8 cellular contexts compared by ENCODE assay signal in the genomic region with DNA sequence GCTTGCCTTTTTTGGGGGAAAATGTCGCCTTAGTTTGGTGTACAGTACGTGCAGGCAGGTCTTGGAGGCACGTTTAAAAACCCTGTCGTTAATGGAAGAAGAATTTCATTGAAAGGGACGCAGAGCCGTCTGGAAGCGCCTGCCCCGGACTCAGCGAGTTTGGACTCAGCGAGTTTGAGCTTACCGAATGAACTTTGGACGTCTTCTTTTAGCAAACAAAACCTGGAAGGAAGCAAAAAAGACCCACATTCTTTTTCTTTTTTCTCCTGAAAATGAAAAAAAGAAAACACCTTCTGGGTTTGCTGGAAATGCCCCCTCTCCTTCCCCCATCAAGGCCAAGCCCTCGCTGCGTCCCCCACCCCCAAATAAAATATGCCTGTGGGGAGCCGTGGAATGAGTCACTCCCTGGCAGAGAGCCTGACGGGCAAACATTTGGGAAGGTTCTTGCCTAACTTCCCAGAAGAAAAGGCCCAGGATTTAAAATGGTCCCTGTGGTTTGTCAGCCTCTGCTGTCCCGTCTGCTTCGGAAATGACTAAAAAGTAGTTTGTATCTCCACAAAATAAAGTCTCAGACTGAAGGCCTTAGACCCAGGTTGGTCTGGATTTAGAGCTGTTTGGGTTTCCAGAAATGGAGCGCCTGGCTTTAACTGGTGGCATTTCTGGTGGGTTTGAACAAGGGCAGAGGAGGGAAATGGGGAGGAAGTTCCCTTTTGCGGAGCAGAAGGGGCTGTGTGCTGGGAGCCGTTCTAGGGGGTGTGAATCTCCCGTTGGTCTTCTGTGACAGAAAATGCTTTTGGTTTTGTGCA. TPM values are rescaled to one million over a fixed set of nuclear protein-coding genes. Genes with fewer than 3 reads are reported as not detected.
DNase-seq lines count a peak whose midpoint lies in the region; ATAC-seq and TF ChIP-seq lines count a peak whose summit lies in the region.

No MANE protein-coding gene starts in this region.

- peak overlapping the region; percentile 95 for H3K9ac ChIP-seq in NT2/D1 (ENCODE audit: insufficient read length, low read depth)
- H3K9ac ChIP-seq in colonic mucosa (ENCODE audit: low read depth in 2 of 2, low read length in 2 of 2), result peak overlapping the region; percentile 80 to 99

- DNase-seq in NCI-H2029 (lab: John Stamatoyannopoulos, UW), result peak; percentile 58
- DNase-seq in NCI-H2029 treated with DMSO at 0.1 percent for 48 hours (lab: John Stamatoyannopoulos, UW), result no peak
- no peak for DNase-seq in NT2/D1 (ENCODE audit: low read depth, low spot score)
- peak; percentile 92 for DNase-seq in colonic mucosa
- DNase-seq in medulla oblongata (ENCODE audit: extremely low spot score), result peak; percentile 71
- no peak for DNase-seq in type B pancreatic cell (ENCODE audit: extremely low spot score, unreplicated experiment)
- no peak for DNase-seq in NCI-H2107 (lab: John Stamatoyannopoulos, UW)

- H3K36me3 Mint-ChIP-seq in type B pancreatic cell, result no peaks in the 10 kb centered on the region

- no peaks in the 10 kb centered on the region for H3K9me3 Mint-ChIP-seq in type B pancreatic cell

- H3K9me3 ChIP-seq in NT2/D1 (ENCODE audit: insufficient read depth, low read length), result no peaks in the 10 kb centered on the region
- no peaks in the 10 kb centered on the region for H3K9me3 ChIP-seq in colonic mucosa

- peaks cover 28% of the 10 kb centered on the region for H3K27me3 Mint-ChIP-seq in type B pancreatic cell

- H3K4me1 Mint-ChIP-seq in type B pancreatic cell (ENCODE audit: unreplicated experiment), result peaks cover 43% of the 10 kb centered on the region

- H3K27me3 ChIP-seq in NT2/D1 (ENCODE audit: insufficient read depth, insufficient read length) (no peaks in the 10 kb centered on the region), colonic mucosa (no peaks in the 10 kb centered on the region)

- H3K4me1 ChIP-seq in NT2/D1 (ENCODE audit: insufficient read depth, insufficient read length) (peaks cover 33% of the 10 kb centered on the region), colonic mucosa (peaks cover 22% of the 10 kb centered on the region)

- peak overlapping the region; percentile 95 for H3K27ac ChIP-seq in colonic mucosa

- no peak for TF ChIP-seq CTCF in colonic mucosa (IDR thresholded peaks at IDR 0.05)
- no peak for TF ChIP-seq CTCF in type B pancreatic cell (conservative IDR thresholded peaks at IDR 0.05)

- peak overlapping the region; percentile 97 for H3K4me3 Mint-ChIP-seq in type B pancreatic cell

- peak overlapping the region; percentile 87 for H3K27ac Mint-ChIP-seq in type B pancreatic cell

- ATAC-seq in HG02840 (IDR thresholded peaks at IDR 0.05; ENCODE audit: low FRiP score, unreplicated experiment), result no peak

- H3K36me3 ChIP-seq in NT2/D1 (ENCODE audit: insufficient read depth, insufficient read length, low read length) (peaks cover 27% of the 10 kb centered on the region), colonic mucosa (no peaks in the 10 kb centered on the region)

- intact Hi-C loops in colonic mucosa (cut with DNase I), result no loop called here

- H3K4me3 ChIP-seq in NT2/D1 (ENCODE audit: insufficient read length, low read depth), result peak overlapping the region; percentile 93
- peak overlapping the region; percentile 80 for H3K4me3 ChIP-seq in colonic mucosa

RNA-seq across cellular contexts. Expression of gene NEK6, which starts 1.7 kb away (rescaled TPM):
- total RNA-seq in colonic mucosa, result 10 to 100 TPM; 77.8 to 83.4 TPM
- 4.6 and 19.3 TPM in 2 replicates for total RNA-seq in type B pancreatic cell (ENCODE audit: low replicate concordance)

Comparison
In these comparisons a context has a peak if more than half of its experiments do, and no peak if none do; other contexts are left out.
1. DNase-seq: peak in NCI-H2029 (single experiment), colonic mucosa (single experiment) and medulla oblongata (single experiment); none in NCI-H2029 treated with DMSO at 0.1 percent for 48 hours (single experiment), NT2/D1 (single experiment), type B pancreatic cell (single experiment) and NCI-H2107 (single experiment).